Comparison of ENCODE assay signal across 11 cellular contexts in the genomic region with DNA sequence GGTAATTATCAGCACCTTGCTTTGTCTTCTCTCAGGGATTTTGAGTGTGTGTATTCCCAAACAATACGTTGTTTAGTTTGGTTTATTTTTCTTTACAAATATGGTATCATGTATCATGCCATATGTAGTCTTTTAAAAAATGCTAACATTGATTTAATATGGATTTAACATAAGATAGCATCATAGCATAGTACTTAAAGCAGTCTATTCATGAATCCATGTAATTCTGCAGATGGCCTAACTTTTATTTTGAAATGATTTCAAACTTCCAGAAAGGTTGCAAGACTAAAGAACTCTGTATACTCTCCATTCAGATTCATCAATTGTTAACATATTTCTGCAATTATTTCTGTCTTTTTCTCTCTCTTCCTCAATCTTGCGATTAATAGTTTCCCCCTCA.
"Had no signal": no experiment of that assay in that cellular context is flagged by ENCODE, and none has a peak within 500 bp of the region (broad histone marks: within the 10 kb centered on the region; RNA-seq: fewer than 3 reads in every experiment).

No MANE protein-coding gene starts in this region.

- H3K27ac ChIP-seq: GM23248 had no signal

- DNase-seq: GM23248, GOT3, H7, H9, HCEC 1CT, HFFc6 had no signal

- ATAC-seq: GM23338, HCT116 had no signal

- FAIRE-seq: H1, H54 had no signal

- H3K4me2 ChIP-seq: GM23338 had no signal

- H3K9ac ChIP-seq: GM23248 had no signal

- H2AFZ ChIP-seq: GM23248, GM23338 had no signal

- H3K4me3 ChIP-seq: GM23248, GM23338, HAP-1 had no signal

- H3K4me1 ChIP-seq: HAP-1 had no signal

- H3K36me3 ChIP-seq: HAP-1 had no signal
